In genomic region chr1:151325231-151325630, GRCh38 we compare ENCODE assay signal across 11 cellular contexts. TPM values are rescaled to one million over a fixed set of nuclear protein-coding genes. Genes with fewer than 3 reads are reported as not detected.
DNase-seq lines count a peak whose midpoint lies in the region; TF ChIP-seq lines count a peak whose summit lies in the region.
"Had no signal": no experiment of that assay in that cellular context is flagged by ENCODE, and none has a peak within 500 bp of the region (broad histone marks: within the 10 kb centered on the region; RNA-seq: fewer than 3 reads in every experiment).

No MANE protein-coding gene starts in this region.

- peaks cover 41% of the 10 kb centered on the region for H3K36me3 Mint-ChIP-seq in activated naive CD4-positive, alpha-beta T cell treated with anti-CD3 and anti-CD28 coated beads, Interleukin-2, amount 10 ng/mL, durations not matched to agents 7 days and 5 days
- peaks cover 0 to 16% (median 0%) of the 10 kb centered on the region in 3 donors for H3K36me3 Mint-ChIP-seq in immature natural killer cell

- CTCF ChIA-PET in activated naive CD4-positive, alpha-beta T cell treated with anti-CD3 and anti-CD28 coated beads, Interleukin-2, amount 10 ng/mL, durations not matched to agents 7 days and 5 days (lab: Charles Lee): interaction anchor here (2.7 kb wide), 1 partner anchor 25 kb away, joined by 15 read pairs; no protein-coding TSS in a partner anchor

- no peaks in the 10 kb centered on the region for H3K9me3 Mint-ChIP-seq in activated naive CD4-positive, alpha-beta T cell treated with anti-CD3 and anti-CD28 coated beads, Interleukin-2, amount 10 ng/mL, durations not matched to agents 7 days and 5 days
- no peaks in the 10 kb centered on the region for H3K9me3 Mint-ChIP-seq in immature natural killer cell

- H3K27ac Mint-ChIP-seq in activated naive CD4-positive, alpha-beta T cell treated with anti-CD3 and anti-CD28 coated beads, Interleukin-2, amount 10 ng/mL, durations not matched to agents 7 days and 5 days: peak overlapping the region; percentile 94
- peak overlapping the region; percentile 36 to 98 (median 96) for H3K27ac Mint-ChIP-seq in immature natural killer cell

- no peaks in the 10 kb centered on the region for H3K27me3 Mint-ChIP-seq in activated naive CD4-positive, alpha-beta T cell treated with anti-CD3 and anti-CD28 coated beads, Interleukin-2, amount 10 ng/mL, durations not matched to agents 7 days and 5 days
- peaks cover 2 to 13% (median 5%) of the 10 kb centered on the region in 3 donors for H3K27me3 Mint-ChIP-seq in immature natural killer cell (ENCODE audit: low read depth in 3 of 3)

- peaks cover 46% of the 10 kb centered on the region for H3K4me1 Mint-ChIP-seq in activated naive CD4-positive, alpha-beta T cell treated with anti-CD3 and anti-CD28 coated beads, Interleukin-2, amount 10 ng/mL, durations not matched to agents 7 days and 5 days
- H3K4me1 Mint-ChIP-seq in immature natural killer cell: peaks cover 52 to 68% of the 10 kb centered on the region in 2 donors

- no peaks in the 10 kb centered on the region for H3K9me3 ChIP-seq in subcutaneous abdominal adipose tissue (ENCODE audit: control insufficient read depth in 5 of 5, low read length in 5 of 5)
- H3K9me3 ChIP-seq: BE2C, prostate gland had no signal

- peak overlapping the region; percentile 98 for H3K4me3 Mint-ChIP-seq in activated naive CD4-positive, alpha-beta T cell treated with anti-CD3 and anti-CD28 coated beads, Interleukin-2, amount 10 ng/mL, durations not matched to agents 7 days and 5 days
- peak overlapping the region in 3 of 5 donors; percentile 34 to 93 (median 93) for H3K4me3 Mint-ChIP-seq in immature natural killer cell

- peaks cover 3 to 39% (median 32%) of the 10 kb centered on the region in 5 donors for H3K4me1 ChIP-seq in subcutaneous abdominal adipose tissue (ENCODE audit: control insufficient read depth in 5 of 5, insufficient read depth in 5 of 5, low read length in 5 of 5)
- H3K4me1 ChIP-seq: BE2C had no signal

- peaks cover 4 to 29% (median 23%) of the 10 kb centered on the region in 5 donors for H3K36me3 ChIP-seq in subcutaneous abdominal adipose tissue (ENCODE audit: control insufficient read depth in 5 of 5, insufficient read depth in 5 of 5, low read length in 5 of 5)
- H3K36me3 ChIP-seq: prostate gland had no signal

- H3K27ac ChIP-seq in subcutaneous abdominal adipose tissue (ENCODE audit: low read depth, low read length): peak overlapping the region; percentile 93
- H3K27ac ChIP-seq: prostate gland had no signal

- DNase-seq in activated naive CD4-positive, alpha-beta T cell treated with anti-CD3 and anti-CD28 coated beads, Interleukin-2, amount 10 ng/mL, durations not matched to agents 7 days and 5 days: no peak
- DNase-seq in activated naive CD4-positive, alpha-beta T cell (lab: John Stamatoyannopoulos, UW): no peak
- no peak for DNase-seq in immature natural killer cell
- no peak for DNase-seq in activated gamma-delta T cell (lab: John Stamatoyannopoulos, UW)
- no peak for DNase-seq in LoVo (ENCODE audit: low spot score)
- DNase-seq in activated CD4-positive, CD25-positive, alpha-beta regulatory T cell (lab: John Stamatoyannopoulos, UW): no peak
- DNase-seq: activated CD8-positive, alpha-beta memory T cell treated with anti-CD3 and anti-CD28 coated beads, Interleukin-2, amount 50 U/mL, for 48 hours; BE2C had no signal

- H3K9ac ChIP-seq in subcutaneous abdominal adipose tissue (ENCODE audit: low read length in 5 of 5): peak overlapping the region in 2 of 5 donors; percentile 85 to 99

- TF ChIP-seq CTCF in WI38 (IDR thresholded peaks at IDR 0.05; ENCODE audit: low read depth, low read length): no peak

- no peaks in the 10 kb centered on the region for H3K27me3 ChIP-seq in subcutaneous abdominal adipose tissue (ENCODE audit: control insufficient read depth in 5 of 5, insufficient read depth in 4 of 5, low read length in 5 of 5)
- H3K27me3 ChIP-seq: BE2C had no signal

- H3K4me3 ChIP-seq in WI38 (ENCODE audit: low read depth, low read length): peak overlapping the region; percentile 62
- H3K4me3 ChIP-seq in subcutaneous abdominal adipose tissue (ENCODE audit: low read depth in 1 of 5, low read length in 5 of 5): peak overlapping the region in 1 of 5 donors; percentile 86

RNA-seq across cellular contexts. Expression of gene PI4KB, which starts 2.0 kb away (rescaled TPM):
- polyA plus RNA-seq in immature natural killer cell: 10 to 100 TPM; 35.1 to 65.7 (median 57.9) TPM

RNA-seq across cellular contexts. Expression of gene RFX5, which starts 21.8 kb away (rescaled TPM):
- 10 to 100 TPM; 30.0 to 37.8 (median 37.1) TPM for polyA plus RNA-seq in immature natural killer cell

RNA-seq across cellular contexts. Expression of gene ZNF687, which starts 43.1 kb away (rescaled TPM):
- polyA plus RNA-seq in immature natural killer cell: 1 to 10 TPM in 2 of 3 donors, under 1 TPM in 1; 0.11 to 1.8 (median 1.5) TPM

RNA-seq across cellular contexts. Expression of gene SELENBP1, which starts 47.3 kb away (rescaled TPM):
- not detected for polyA plus RNA-seq in immature natural killer cell
